8 cellular contexts compared by ENCODE assay signal in genomic region chr14:74945261-74945851, GRCh38. TPM values are rescaled to one million over a fixed set of nuclear protein-coding genes. Genes with fewer than 3 reads are reported as not detected.
DNase-seq lines count a peak whose midpoint lies in the region; ATAC-seq and TF ChIP-seq lines count a peak whose summit lies in the region.

No MANE protein-coding gene starts in this region.

- H3K27me3 ChIP-seq in Loucy (ENCODE audit: insufficient read depth, low read length, poor library complexity, severe bottlenecking) = no peaks in the 10 kb centered on the region
- no peaks in the 10 kb centered on the region for H3K27me3 ChIP-seq in mammary epithelial cell (ENCODE audit: insufficient read depth, low read length)
- H3K27me3 ChIP-seq in osteoblast (ENCODE audit: insufficient read depth, low read length) = no peaks in the 10 kb centered on the region

- DNase-seq in activated CD4-positive, alpha-beta T cell treated with anti-CD3 and anti-CD28 coated beads, Interleukin-2, amount 10 ng/mL, durations not matched to agents 7 days and 5 days = peak; percentile 41
- no peak for DNase-seq in activated CD4-positive, alpha-beta T cell treated with anti-CD3 and anti-CD28 coated beads for 4 hours
- no peak for DNase-seq in mammary epithelial cell
- DNase-seq in osteoblast (ENCODE audit: insufficient read length, low spot score, missing footprints) = peak; percentile 90
- DNase-seq in coronary artery (ENCODE audit: low spot score) = no peak

- H3K4me3 ChIP-seq in Loucy (ENCODE audit: low read length, poor library complexity, severe bottlenecking) = no peak overlapping the region
- no peak overlapping the region for H3K4me3 ChIP-seq in mammary epithelial cell (replicated peaks in 1 of 3; ENCODE audit: insufficient read depth in 1 of 3, low read depth in 2 of 3, low read length in 3 of 3)
- H3K4me3 ChIP-seq in osteoblast (ENCODE audit: insufficient read depth, low read length) = no peak overlapping the region
- no peak overlapping the region for H3K4me3 ChIP-seq in coronary artery

- no peaks in the 10 kb centered on the region for H3K27me3 Mint-ChIP-seq in activated CD4-positive, alpha-beta T cell treated with anti-CD3 and anti-CD28 coated beads, Interleukin-2, amount 10 ng/mL, durations not matched to agents 7 days and 5 days

- no peak overlapping the region for H3K4me3 Mint-ChIP-seq in activated CD4-positive, alpha-beta T cell treated with anti-CD3 and anti-CD28 coated beads, Interleukin-2, amount 10 ng/mL, durations not matched to agents 7 days and 5 days

- H3K9me2 ChIP-seq in Loucy (replicated peaks; ENCODE audit: low read depth, low read length) = no peaks in the 10 kb centered on the region

- dilution Hi-C loops in mammary epithelial cell (cut with HindIII; ENCODE audit: low sequenced_read_pairs) = no loop called here

- H3K4me1 Mint-ChIP-seq in activated CD4-positive, alpha-beta T cell treated with anti-CD3 and anti-CD28 coated beads, Interleukin-2, amount 10 ng/mL, durations not matched to agents 7 days and 5 days = peaks cover 35% of the 10 kb centered on the region

- no peaks in the 10 kb centered on the region for H3K36me3 Mint-ChIP-seq in activated CD4-positive, alpha-beta T cell treated with anti-CD3 and anti-CD28 coated beads, Interleukin-2, amount 10 ng/mL, durations not matched to agents 7 days and 5 days (ENCODE audit: low read depth)

- H3K4me1 ChIP-seq in Loucy (ENCODE audit: insufficient read depth, low read length, poor library complexity, severe bottlenecking) = peaks cover 6% of the 10 kb centered on the region
- H3K4me1 ChIP-seq in mammary epithelial cell (ENCODE audit: insufficient read depth, low read length) = peaks cover 47% of the 10 kb centered on the region
- H3K4me1 ChIP-seq in osteoblast (ENCODE audit: insufficient read depth, low read length) = peaks cover 15% of the 10 kb centered on the region

- CTCF ChIA-PET in activated CD4-positive, alpha-beta T cell treated with anti-CD3 and anti-CD28 coated beads, Interleukin-2, amount 10 ng/mL, durations not matched to agents 7 days and 5 days (lab: Charles Lee) = interaction anchor here (0.6 to 4.7 kb wide), 14 partner anchors 8 to 150 kb away, joined by 3 to 32 read pairs (median 4); partner anchors contain the start of genes PGF and ZC2HC1C
- CTCF ChIA-PET in mammary epithelial cell (lab: Charles Lee; ENCODE audit: low non-redundant PET) = interaction anchor here (0.6 to 0.8 kb wide), 6 partner anchors 10 to 225 kb away, joined by 3 to 9 read pairs (median 4); partner anchors contain the start of gene PGF

- H3K4me2 ChIP-seq in Loucy (ENCODE audit: low read depth, low read length, poor library complexity, severe bottlenecking) (no peak overlapping the region), mammary epithelial cell (ENCODE audit: insufficient read depth, low read depth, low read length) (no peak overlapping the region), osteoblast (ENCODE audit: insufficient read depth, low read length) (no peak overlapping the region)

- intact Hi-C loops in mammary epithelial cell (cut with micrococcal nuclease) = loop anchor here (10.0 kb wide), 1 partner anchor 359 kb away; no protein-coding TSS in a partner anchor

- H2AFZ ChIP-seq in Loucy (ENCODE audit: low read length) (peak overlapping the region; percentile 88; the same call in 1 of the 2 replicates), mammary epithelial cell (ENCODE audit: low read depth, low read length) (no peak overlapping the region), osteoblast (ENCODE audit: low read length) (no peak overlapping the region)

- ATAC-seq in HG02759 (IDR thresholded peaks at IDR 0.05; ENCODE audit: unreplicated experiment) (no peak), GM18505 (IDR thresholded peaks at IDR 0.05; ENCODE audit: unreplicated experiment) (no peak)

- H3K36me3 ChIP-seq in Loucy (ENCODE audit: insufficient read depth, low read length) (no peaks in the 10 kb centered on the region), mammary epithelial cell (ENCODE audit: insufficient read depth, low read length) (peaks cover 2% of the 10 kb centered on the region), osteoblast (ENCODE audit: insufficient read depth, low read length) (peaks cover 2% of the 10 kb centered on the region)

- H3K9me3 ChIP-seq in Loucy (ENCODE audit: insufficient read depth, low read depth, low read length) = no peaks in the 10 kb centered on the region
- H3K9me3 ChIP-seq in mammary epithelial cell (replicated peaks; ENCODE audit: insufficient read depth, low read length) = no peaks in the 10 kb centered on the region
- H3K9me3 ChIP-seq in osteoblast (ENCODE audit: low read depth, low read length) = no peaks in the 10 kb centered on the region

- POLR2A ChIA-PET in activated CD4-positive, alpha-beta T cell treated with anti-CD3 and anti-CD28 coated beads, Interleukin-2, amount 10 ng/mL, durations not matched to agents 7 days and 5 days (lab: Charles Lee) = no interaction called here

- no TSS peak for BruUV-seq in mammary epithelial cell (replicated peaks; lab: Mats Ljungman, UMichigan)

- H3K79me2 ChIP-seq in Loucy (ENCODE audit: insufficient read depth, low read length) (no peaks in the 10 kb centered on the region), mammary epithelial cell (ENCODE audit: insufficient read depth, low read length) (no peaks in the 10 kb centered on the region), osteoblast (ENCODE audit: insufficient read depth, low read length) (no peaks in the 10 kb centered on the region)

- in situ Hi-C loops in mammary epithelial cell (cut with MboI; ENCODE audit: low sequenced_read_pairs in 2 of 2) = loop anchor here in 1 of 2 donors (5.0 to 10.0 kb wide), 2 partner anchors 57 to 129 kb away; partner anchors contain the start of gene EIF2B2

- H4K20me1 ChIP-seq in Loucy (ENCODE audit: insufficient read depth, low read length, poor library complexity, severe bottlenecking) (no peaks in the 10 kb centered on the region), mammary epithelial cell (ENCODE audit: insufficient read depth, low read length) (no peaks in the 10 kb centered on the region), osteoblast (ENCODE audit: insufficient read depth, low read length) (no peaks in the 10 kb centered on the region)

- H3K9ac ChIP-seq in Loucy (ENCODE audit: low read depth, low read length, poor library complexity, severe bottlenecking) (no peak overlapping the region), mammary epithelial cell (ENCODE audit: insufficient read depth, low read length) (no peak overlapping the region)

- no peak overlapping the region for H3K27ac Mint-ChIP-seq in activated CD4-positive, alpha-beta T cell treated with anti-CD3 and anti-CD28 coated beads, Interleukin-2, amount 10 ng/mL, durations not matched to agents 7 days and 5 days

- H3K27ac ChIP-seq in mammary epithelial cell (ENCODE audit: insufficient read depth, low read depth, low read length) = no peak overlapping the region
- H3K27ac ChIP-seq in osteoblast (ENCODE audit: low read depth, low read length) = no peak overlapping the region
- H3K27ac ChIP-seq in coronary artery = peak overlapping the region in 1 of 2 donors; percentile 77

- 48% methylated on average over 17 of the region's 17 CpGs for WGBS in mammary epithelial cell (ENCODE audit: low coverage, missing lambda C conversion rate)

- peak; percentile 76 for TF ChIP-seq CTCF in Loucy (conservative IDR thresholded peaks at IDR 0.05; ENCODE audit: low read length)
- TF ChIP-seq CTCF in mammary epithelial cell (conservative IDR thresholded peaks at IDR 0.05 in 1 of 2, IDR thresholded peaks at IDR 0.05 in 1 of 2; ENCODE audit: extremely low read depth in 1 of 2, insufficient read depth in 1 of 2, low read depth in 1 of 2, low read length in 2 of 2) = peak; percentile 52 to 59
- peak; percentile 59 for TF ChIP-seq CTCF in osteoblast (IDR thresholded peaks at IDR 0.05; ENCODE audit: extremely low read depth, low read depth, low read length)
- no peak for TF ChIP-seq CTCF in coronary artery (IDR thresholded peaks at IDR 0.05)

- no peaks in the 10 kb centered on the region for H3F3A ChIP-seq in Loucy (ENCODE audit: low read depth)

- H3K9me3 Mint-ChIP-seq in activated CD4-positive, alpha-beta T cell treated with anti-CD3 and anti-CD28 coated beads, Interleukin-2, amount 10 ng/mL, durations not matched to agents 7 days and 5 days = no peaks in the 10 kb centered on the region

- TF ChIP-seq POLR2A in GM18505 (IDR thresholded peaks at IDR 0.05; ENCODE audit: borderline replicate concordance, extremely low read depth, insufficient read depth, insufficient read length) = no peak

RNA-seq across cellular contexts. Expression of gene PGF, which starts 10.0 kb away (rescaled TPM):
- total RNA-seq in activated CD4-positive, alpha-beta T cell treated with anti-CD3 and anti-CD28 coated beads, Interleukin-2, amount 10 ng/mL, durations not matched to agents 7 days and 5 days = under 1 TPM; 0.12 to 0.15 TPM
- total RNA-seq in mammary epithelial cell (10 to 100 TPM; 16.5 to 31.9 TPM), osteoblast (16.3 and 24.5 TPM in 2 replicates)
- polyA plus RNA-seq in mammary epithelial cell = 24.0 TPM
- 18.0 TPM for polyA minus RNA-seq in mammary epithelial cell

RNA-seq across cellular contexts. Expression of gene RPS6KL1, which starts 22.3 kb away (rescaled TPM):
- 1 to 10 TPM; 4.5 to 4.6 TPM for total RNA-seq in activated CD4-positive, alpha-beta T cell treated with anti-CD3 and anti-CD28 coated beads, Interleukin-2, amount 10 ng/mL, durations not matched to agents 7 days and 5 days
- total RNA-seq in mammary epithelial cell = 1 to 10 TPM in 1 of 2 donors, under 1 TPM in 1; 0.17 to 1.6 TPM
- 0.51 TPM for polyA plus RNA-seq in mammary epithelial cell
- polyA minus RNA-seq in mammary epithelial cell = not detected
- total RNA-seq in osteoblast = 0.29 and 0.36 TPM in 2 replicates

RNA-seq across cellular contexts. Expression of gene EIF2B2, which starts 57.4 kb away (rescaled TPM):
- total RNA-seq in activated CD4-positive, alpha-beta T cell treated with anti-CD3 and anti-CD28 coated beads, Interleukin-2, amount 10 ng/mL, durations not matched to agents 7 days and 5 days = 10 to 100 TPM; 53.0 to 58.1 TPM
- total RNA-seq in mammary epithelial cell (10 to 100 TPM; 47.8 to 57.3 TPM), osteoblast (30.4 and 39.4 TPM in 2 replicates)
- 127 TPM for polyA plus RNA-seq in mammary epithelial cell
- polyA minus RNA-seq in mammary epithelial cell = 24.7 TPM

Comparison
In these comparisons a context has a peak if more than half of its experiments do, and no peak if none do; other contexts are left out.
1. DNase-seq: peak in activated CD4-positive, alpha-beta T cell treated with anti-CD3 and anti-CD28 coated beads, Interleukin-2, amount 10 ng/mL, durations not matched to agents 7 days and 5 days (single experiment) and osteoblast (single experiment); none in activated CD4-positive, alpha-beta T cell treated with anti-CD3 and anti-CD28 coated beads for 4 hours (0 of 2), mammary epithelial cell (single experiment) and coronary artery (single experiment).
2. RNA of gene PGF, which starts 10.0 kb away (total RNA-seq): 16.5 to 31.9 TPM in mammary epithelial cell and 16.3 to 24.5 TPM in osteoblast; 0.12 to 0.15 TPM in activated CD4-positive, alpha-beta T cell treated with anti-CD3 and anti-CD28 coated beads, Interleukin-2, amount 10 ng/mL, durations not matched to agents 7 days and 5 days; every median in the first group is over 10 times any median in the second.